Comparison of ENCODE assay signal across 1 cellular context in genomic region chr2:98795903-98796676, GRCh38.
TF ChIP-seq lines count a peak whose summit lies in the region.

No MANE protein-coding gene starts in this region.

TF ChIP-seq in HepG2, 621 proteins besides CTCF, POLR2A, EP300 and RAD21 (continued from another document and continues in another):
- TF ChIP-seq NFIB (CRISPR knock-in tag; IDR thresholded peaks at IDR 0.05; ENCODE audit: borderline replicate concordance): no peak
- no peak for TF ChIP-seq ZNF850 (CRISPR knock-in tag; conservative IDR thresholded peaks at IDR 0.05)
- TF ChIP-seq MAFK (conservative IDR thresholded peaks at IDR 0.05 in 1 of 2, IDR thresholded peaks at IDR 0.05 in 1 of 2; ENCODE audit: low read length in 2 of 2): peak in 1 of 2 experiments; percentile 26; a peak in 2 of 4 replicates
- TF ChIP-seq THAP9 (CRISPR knock-in tag; IDR thresholded peaks at IDR 0.05; ENCODE audit: borderline replicate concordance): peak; percentile 65; the same call in 1 of the 2 replicates
- peak; percentile 36; the same call in 1 of the 2 replicates for TF ChIP-seq SMC3 (IDR thresholded peaks at IDR 0.05; ENCODE audit: low read length)
- TF ChIP-seq FOXO4 (CRISPR knock-in tag; conservative IDR thresholded peaks at IDR 0.05): no peak
- TF ChIP-seq CAMTA2 (CRISPR knock-in tag; IDR thresholded peaks at IDR 0.05; ENCODE audit: borderline replicate concordance): no peak
- no peak for TF ChIP-seq PAWR (CRISPR knock-in tag; IDR thresholded peaks at IDR 0.05; ENCODE audit: borderline replicate concordance)
- TF ChIP-seq CCAR2 (optimal IDR thresholded peaks at IDR 0.05; ENCODE audit: low read depth, low read length): peak; percentile 91
- TF ChIP-seq FOXO1 (CRISPR knock-in tag; IDR thresholded peaks at IDR 0.05): peak; percentile 84; the same call in 1 of the 2 replicates
- peak; percentile 86 for TF ChIP-seq ELF1 (CRISPR knock-in tag; IDR thresholded peaks at IDR 0.05)
- TF ChIP-seq PHF21A (CRISPR knock-in tag; IDR thresholded peaks at IDR 0.05): peak; percentile 99
- TF ChIP-seq ZNF784 (CRISPR knock-in tag; IDR thresholded peaks at IDR 0.05; ENCODE audit: borderline replicate concordance): peak; percentile 75; the same call in 1 of the 2 replicates
- TF ChIP-seq ZNF598 (CRISPR knock-in tag; IDR thresholded peaks at IDR 0.05; ENCODE audit: borderline replicate concordance): peak; percentile 65; the same call in 1 of the 2 replicates
- TF ChIP-seq ZNF552 (CRISPR knock-in tag; IDR thresholded peaks at IDR 0.05; ENCODE audit: borderline replicate concordance): 0 out of 2 replicates have a peak, but pooled peaks have one; percentile 50
- peak; percentile 75; the same call in 1 of the 2 replicates for TF ChIP-seq TSC22D2 (CRISPR knock-in tag; IDR thresholded peaks at IDR 0.05; ENCODE audit: borderline replicate concordance)
- peak; percentile 84 for TF ChIP-seq NAIF1 (CRISPR knock-in tag; IDR thresholded peaks at IDR 0.05; ENCODE audit: borderline replicate concordance)
- TF ChIP-seq PITX1 (CRISPR knock-in tag; IDR thresholded peaks at IDR 0.05): peak; percentile 91
- TF ChIP-seq ZFP37 (CRISPR knock-in tag; IDR thresholded peaks at IDR 0.05; ENCODE audit: borderline replicate concordance): peak; percentile 70; the same call in 1 of the 2 replicates
- peak; percentile 94; the same call in 1 of the 2 replicates for TF ChIP-seq MED13 (CRISPR knock-in tag; IDR thresholded peaks at IDR 0.05)
- TF ChIP-seq ZNF256 (CRISPR knock-in tag; conservative IDR thresholded peaks at IDR 0.05): 0 out of 2 replicates have a peak, but pooled peaks have one; percentile 9
- peak; percentile 51; the same call in 1 of the 2 replicates for TF ChIP-seq SIX1 (CRISPR knock-in tag; IDR thresholded peaks at IDR 0.05; ENCODE audit: borderline replicate concordance)
- TF ChIP-seq RAD51 (IDR thresholded peaks at IDR 0.05; ENCODE audit: borderline replicate concordance): no peak
- TF ChIP-seq LCORL (IDR thresholded peaks at IDR 0.05): peak; percentile 69; the same call in 1 of the 2 replicates
- peak; percentile 100 for TF ChIP-seq LCORL (CRISPR knock-in tag; IDR thresholded peaks at IDR 0.05)
- TF ChIP-seq BHLHE40 (IDR thresholded peaks at IDR 0.05; ENCODE audit: low read length): peak; percentile 68
- TF ChIP-seq PPARG (CRISPR knock-in tag; conservative IDR thresholded peaks at IDR 0.05): peak; percentile 83
- TF ChIP-seq ATF4 (CRISPR knock-in tag; IDR thresholded peaks at IDR 0.05): peak in 1 of 2 experiments; percentile 82; a peak in 2 of 4 replicates
- TF ChIP-seq DR1 (CRISPR knock-in tag; IDR thresholded peaks at IDR 0.05): peak; percentile 78
- peak; percentile 94 for TF ChIP-seq TFE3 (CRISPR knock-in tag; IDR thresholded peaks at IDR 0.05)
- TF ChIP-seq HOXA5 (CRISPR knock-in tag; IDR thresholded peaks at IDR 0.05): peak; percentile 86
- TF ChIP-seq CREM (IDR thresholded peaks at IDR 0.05): peak; percentile 94
- TF ChIP-seq CREM (CRISPR knock-in tag; IDR thresholded peaks at IDR 0.05): no peak
- no peak; the same call in 1 of the 2 replicates for TF ChIP-seq ZNF782 (CRISPR knock-in tag; IDR thresholded peaks at IDR 0.05; ENCODE audit: borderline replicate concordance)
- TF ChIP-seq ZNF335 (CRISPR knock-in tag; IDR thresholded peaks at IDR 0.05): peak; percentile 47; the same call in 1 of the 2 replicates
- TF ChIP-seq ARID5B (CRISPR knock-in tag; IDR thresholded peaks at IDR 0.05): peak; percentile 99
- peak; percentile 80 for TF ChIP-seq THAP11 (CRISPR knock-in tag; IDR thresholded peaks at IDR 0.05)
- TF ChIP-seq IKZF5 (CRISPR knock-in tag; IDR thresholded peaks at IDR 0.05): peak; percentile 97
- peak; percentile 97 for TF ChIP-seq RCOR2 (CRISPR knock-in tag; IDR thresholded peaks at IDR 0.05)
- peak; percentile 98 for TF ChIP-seq ZNF614 (CRISPR knock-in tag; IDR thresholded peaks at IDR 0.05; ENCODE audit: borderline replicate concordance)
- no peak for TF ChIP-seq ZNF18 (CRISPR knock-in tag; IDR thresholded peaks at IDR 0.05; ENCODE audit: insufficient replicate concordance)
- TF ChIP-seq RBFOX2 (IDR thresholded peaks at IDR 0.05; ENCODE audit: low read depth, low read length): peak; percentile 70
- no peak for TF ChIP-seq HNRNPH1 (optimal IDR thresholded peaks at IDR 0.05; ENCODE audit: low read depth, low read length)
- TF ChIP-seq MED8 (CRISPR knock-in tag; IDR thresholded peaks at IDR 0.05; ENCODE audit: insufficient replicate concordance): peak; percentile 96
- no peak for TF ChIP-seq ZNF678 (CRISPR knock-in tag; IDR thresholded peaks at IDR 0.05)
- peak; percentile 92 for TF ChIP-seq ZBTB25 (CRISPR knock-in tag; IDR thresholded peaks at IDR 0.05)
- no peak for TF ChIP-seq ZNF24 (IDR thresholded peaks at IDR 0.05)
- TF ChIP-seq ZNF772 (CRISPR knock-in tag; IDR thresholded peaks at IDR 0.05): peak; percentile 93
